1 cellular context compared by ENCODE assay signal in genomic region chr21:31920275-31920674, GRCh38.
A peak's percentile ranks its signal among the peaks of the same experiment; 100 is the strongest.
TF ChIP-seq lines count a peak whose summit lies in the region.

No MANE protein-coding gene starts in this region.

TF ChIP-seq in HEK293, 187 proteins besides CTCF, POLR2A, EP300 and RAD21 (continued from another document):
- TF ChIP-seq PBX3 (CRISPR knock-in tag; IDR thresholded peaks at IDR 0.05) (no peak), SP7 (tag by site-specific recombination; IDR thresholded peaks at IDR 0.05) (peak; percentile 35; the same call in 1 of the 2 replicates), MEIS1 (CRISPR knock-in tag; IDR thresholded peaks at IDR 0.05; ENCODE audit: borderline replicate concordance) (no peak), ZNF391 (tag by site-specific recombination; IDR thresholded peaks at IDR 0.05; ENCODE audit: borderline replicate concordance, low read depth) (no peak), FEZF1 (tag by site-specific recombination; IDR thresholded peaks at IDR 0.05) (peak; percentile 21; the same call in 1 of the 2 replicates), ZNF114 (tag by site-specific recombination; IDR thresholded peaks at IDR 0.05) (no peak), ZSCAN16 (tag by site-specific recombination; IDR thresholded peaks at IDR 0.05) (no peak), TRIM28 (IDR thresholded peaks at IDR 0.05; ENCODE audit: borderline replicate concordance, low read length) (no peak)
